8 cellular contexts compared by ENCODE assay signal in genomic region chr15:75348563-75349350, GRCh38. TPM values are rescaled to one million over a fixed set of nuclear protein-coding genes. Genes with fewer than 3 reads are reported as not detected.
A peak's percentile ranks its signal among the peaks of the same experiment; 100 is the strongest.
DNase-seq lines count a peak whose midpoint lies in the region; ATAC-seq and TF ChIP-seq lines count a peak whose summit lies in the region.

No MANE protein-coding gene starts in this region.

- peaks cover 0 to 21% (median under 1%) of the 10 kb centered on the region in 6 donors for H3K36me3 ChIP-seq in spleen

- H3K9me3 Mint-ChIP-seq in activated naive CD8-positive, alpha-beta T cell treated with anti-CD3 and anti-CD28 coated beads, Interleukin-2, amount 50 U/mL, for 24 hours: peaks cover 5% of the 10 kb centered on the region

- H3K27me3 ChIP-seq in spleen (replicated peaks in 1 of 7): peaks cover 0 to 31% (median 0%) of the 10 kb centered on the region in 7 donors

- H3K4me3 ChIP-seq in iPS-18c (ENCODE audit: insufficient read depth, low read depth, low read length): peak overlapping the region; percentile 90
- peak overlapping the region; percentile 47 to 91 (median 74) for H3K4me3 ChIP-seq in spleen

- peaks cover 6% of the 10 kb centered on the region for H3K27me3 Mint-ChIP-seq in activated naive CD8-positive, alpha-beta T cell treated with anti-CD3 and anti-CD28 coated beads, Interleukin-2, amount 50 U/mL, for 24 hours

- TF ChIP-seq POLR2A in spleen (IDR thresholded peaks at IDR 0.05) (no peak), erythroblast (IDR thresholded peaks at IDR 0.05; ENCODE audit: low read length) (no peak)

- H3K27ac Mint-ChIP-seq in activated naive CD8-positive, alpha-beta T cell treated with anti-CD3 and anti-CD28 coated beads, Interleukin-2, amount 50 U/mL, for 24 hours: no peak overlapping the region

- H3K4me1 ChIP-seq in spleen: peaks cover 4 to 61% (median 43%) of the 10 kb centered on the region in 6 donors

- no peak for ATAC-seq in activated CD4-positive, CD25-positive, alpha-beta regulatory T cell treated with anti-CD3 and anti-CD28 coated beads, Interleukin-2, amount 50 U/mL, for 24 hours
- ATAC-seq in activated naive CD8-positive, alpha-beta T cell treated with anti-CD3 and anti-CD28 coated beads, Interleukin-2, amount 50 U/mL, for 24 hours: no peak
- ATAC-seq in HG02678 (IDR thresholded peaks at IDR 0.05; ENCODE audit: unreplicated experiment): no peak

- intact Hi-C loops in spleen (cut with DNase I; ENCODE audit: low total_unique reads): no loop called here

- TF ChIP-seq CTCF in spleen (IDR thresholded peaks at IDR 0.05 in 8 of 11, conservative IDR thresholded peaks at IDR 0.05 in 3 of 11): no peak

- H3K4me3 Mint-ChIP-seq in activated naive CD8-positive, alpha-beta T cell treated with anti-CD3 and anti-CD28 coated beads, Interleukin-2, amount 50 U/mL, for 24 hours: peak overlapping the region; percentile 45

- peak; percentile 30 for DNase-seq in activated CD4-positive, CD25-positive, alpha-beta regulatory T cell treated with anti-CD3 and anti-CD28 coated beads, Interleukin-2, amount 50 U/mL, for 72 hours
- DNase-seq in activated naive CD8-positive, alpha-beta T cell treated with anti-CD3 and anti-CD28 coated beads, Interleukin-2, amount 50 U/mL, for 24 hours: no peak
- DNase-seq in spleen (peak; percentile 78), erythroblast (lab: John Stamatoyannopoulos, UW) (no peak), GF-D8 (lab: John Stamatoyannopoulos, UW) (no peak)

- peak overlapping the region in 5 of 8 donors; percentile 73 to 87 (median 77) for H3K27ac ChIP-seq in spleen

- peaks cover 11% of the 10 kb centered on the region for H3K36me3 Mint-ChIP-seq in activated naive CD8-positive, alpha-beta T cell treated with anti-CD3 and anti-CD28 coated beads, Interleukin-2, amount 50 U/mL, for 24 hours (ENCODE audit: low read depth)

- WGBS in spleen, 5 donors: 40 to 59% (median 50%) methylated on average over 21 to 46 of the region's 46 CpGs

- peaks cover 39% of the 10 kb centered on the region for H3K4me1 Mint-ChIP-seq in activated naive CD8-positive, alpha-beta T cell treated with anti-CD3 and anti-CD28 coated beads, Interleukin-2, amount 50 U/mL, for 24 hours

- H3K9me3 ChIP-seq in iPS-18c (ENCODE audit: control insufficient read depth, insufficient read depth, low read length) (no peaks in the 10 kb centered on the region), spleen (peaks cover 0 to 27% (median 16%) of the 10 kb centered on the region in 8 donors)

RNA-seq across cellular contexts. Expression of gene NEIL1, which starts 1.9 kb away (rescaled TPM):
- total RNA-seq in spleen: 10 to 100 TPM; 27.5 to 68.1 (median 37.8) TPM
- 10 to 100 TPM; 45.7 to 60.2 (median 52.1) TPM for polyA plus RNA-seq in spleen

RNA-seq across cellular contexts. Expression of gene COMMD4, which starts 12.9 kb away (rescaled TPM):
- 10 to 100 TPM; 47.0 to 80.4 (median 62.2) TPM for total RNA-seq in spleen
- polyA plus RNA-seq in spleen: 100 to 1,000 TPM in 1 of 3 donors, 10 to 100 TPM in 2; 73.9 to 116 (median 92.0) TPM

RNA-seq across cellular contexts. Expression of gene MAN2C1, which starts 19.6 kb away (rescaled TPM):
- 100 to 1,000 TPM; 183 to 384 (median 264) TPM for total RNA-seq in spleen
- polyA plus RNA-seq in spleen: 100 to 1,000 TPM; 112 to 499 (median 448) TPM

Comparison
In these comparisons a context has a peak if more than half of its experiments do, and no peak if none do; other contexts are left out.
1. DNase-seq: peak in activated CD4-positive, CD25-positive, alpha-beta regulatory T cell treated with anti-CD3 and anti-CD28 coated beads, Interleukin-2, amount 50 U/mL, for 72 hours (single experiment) and spleen (single experiment); none in activated naive CD8-positive, alpha-beta T cell treated with anti-CD3 and anti-CD28 coated beads, Interleukin-2, amount 50 U/mL, for 24 hours (single experiment), erythroblast (0 of 2) and GF-D8 (single experiment).